In the genomic region with DNA sequence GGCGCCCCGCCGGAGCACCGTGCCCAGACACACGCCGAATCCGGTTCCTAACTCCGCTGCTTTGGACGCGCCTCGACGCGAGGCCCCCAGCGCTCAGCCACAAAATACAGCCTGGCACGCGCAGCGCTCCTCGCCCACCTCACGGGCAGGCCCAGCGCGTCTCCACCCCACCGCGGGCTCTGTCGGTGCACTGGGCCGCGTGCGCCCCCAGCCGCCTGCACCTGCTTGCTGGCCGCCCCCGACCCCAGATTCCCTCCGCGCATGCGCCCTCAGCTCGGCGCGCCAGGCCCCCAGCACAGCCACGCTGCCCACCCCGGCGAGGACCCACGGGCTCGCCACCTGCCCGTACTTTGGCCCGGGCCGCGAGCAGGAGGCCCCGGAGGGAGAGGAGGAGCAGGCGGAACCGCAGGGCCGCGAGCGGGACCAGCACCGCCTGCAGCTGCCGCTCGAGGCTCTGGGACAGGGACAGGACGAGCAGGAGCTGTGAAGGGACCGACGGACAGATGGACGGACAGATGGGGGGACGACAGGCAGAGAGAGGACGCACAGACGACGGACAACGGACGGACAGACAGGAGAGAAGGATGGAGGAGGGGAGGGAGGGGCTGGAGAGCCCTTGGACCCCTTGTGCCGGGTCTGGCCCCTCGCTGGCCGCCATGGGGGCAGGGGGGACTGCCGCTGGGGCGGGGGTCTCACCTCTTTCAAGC, we compare ENCODE assay signal across 11 cellular contexts. TPM values are rescaled to one million over a fixed set of nuclear protein-coding genes. Genes with fewer than 3 reads are reported as not detected.
DNase-seq lines count a peak whose midpoint lies in the region; ATAC-seq and TF ChIP-seq lines count a peak whose summit lies in the region.
"Had no signal": no experiment of that assay in that cellular context is flagged by ENCODE, and none has a peak within 500 bp of the region (broad histone marks: within the 10 kb centered on the region; RNA-seq: fewer than 3 reads in every experiment).

No MANE protein-coding gene starts in this region.

- no peak overlapping the region for H3K4me2 ChIP-seq in GM23248 (ENCODE audit: unreplicated experiment)

- no peaks in the 10 kb centered on the region for H4K20me1 ChIP-seq in GM23248 (ENCODE audit: insufficient read depth)

- no peak overlapping the region for H2AFZ ChIP-seq in GM23248

- POLR2A ChIA-PET in CD4-positive, alpha-beta memory T cell (lab: Charles Lee; ENCODE audit: partially characterized antibody) = interaction anchor here (0.9 to 1.9 kb wide), 6 partner anchors 8 to 253 kb away, joined by 3 to 12 read pairs (median 6); a partner anchor contains a TSS

- in situ Hi-C loops in GM23248 (cut with MboI) = no loop called here
- in situ Hi-C loops in ACHN (cut with HindIII; ENCODE audit: low pct_ligation_motif_present, low pct_unique_long_range_greater_than_20kb, low sequenced_read_pairs) = no loop called here

- 70% methylated on average over 69 of the region's 69 CpGs for WGBS in ectodermal cell, 2 experiments
- 95 to 98% methylated on average over 22 to 69 of the region's 69 CpGs for WGBS in GM23248 (ENCODE audit: low coverage in 1 of 2, low lambda C conversion rate in 2 of 2, missing lambda C conversion rate in 2 of 2), 2 experiments

- no peaks in the 10 kb centered on the region for H3K36me3 ChIP-seq in CD4-positive, alpha-beta memory T cell (ENCODE audit: insufficient read depth, low read length)
- H3K36me3 ChIP-seq in ectodermal cell (ENCODE audit: control insufficient read depth, insufficient read depth, low read length) (peaks cover 9% of the 10 kb centered on the region), GM23248 (ENCODE audit: low read depth) (no peaks in the 10 kb centered on the region)

- H3K27ac ChIP-seq in CD4-positive, alpha-beta memory T cell (ENCODE audit: low read depth, low read length) = peak overlapping the region; percentile 28
- H3K27ac ChIP-seq in ectodermal cell (ENCODE audit: insufficient read depth, low read depth, low read length, poor library complexity, severe bottlenecking) (no peak overlapping the region), GM23248 (no peak overlapping the region)
- H3K27ac ChIP-seq: brain microvascular endothelial cell had no signal

- peak overlapping the region in 1 of 7 donors; percentile 18 for H3K27ac Mint-ChIP-seq in CD4-positive, alpha-beta memory T cell
- H3K27ac Mint-ChIP-seq in IgD-negative memory B cell = no peak overlapping the region
- H3K27ac Mint-ChIP-seq in natural killer cell = no peak overlapping the region

- CTCF ChIA-PET in CD4-positive, alpha-beta memory T cell (lab: Charles Lee; ENCODE audit: partially characterized antibody) = no interaction called here

- H3K27me3 Mint-ChIP-seq in CD4-positive, alpha-beta memory T cell = no peaks in the 10 kb centered on the region
- H3K27me3 Mint-ChIP-seq in IgD-negative memory B cell = peaks cover 19% of the 10 kb centered on the region
- no peaks in the 10 kb centered on the region for H3K27me3 Mint-ChIP-seq in natural killer cell (ENCODE audit: low read depth in 2 of 2)

- ATAC-seq in natural killer cell = peak; percentile 25 to 35 (median 26)
- ATAC-seq in GM21619 (IDR thresholded peaks at IDR 0.05; ENCODE audit: unreplicated experiment) = no peak

- 0 out of 2 replicates have a peak, but pooled peaks cover 12% of the 10 kb centered on the region for H3F3A ChIP-seq in GM23248 (ENCODE audit: insufficient read depth)

- intact Hi-C loops in CD4-positive, alpha-beta memory T cell (cut with micrococcal nuclease) = no loop called here
- intact Hi-C loops in natural killer cell (cut with micrococcal nuclease) = no loop called here

- H3K9me2 ChIP-seq in GM23248 (ENCODE audit: insufficient read depth) = no peaks in the 10 kb centered on the region

- no peaks in the 10 kb centered on the region for H3K27me3 ChIP-seq in CD4-positive, alpha-beta memory T cell (ENCODE audit: insufficient read depth, low read length)
- H3K27me3 ChIP-seq in ectodermal cell (ENCODE audit: control insufficient read depth, insufficient read depth, low read length, poor library complexity, severe bottlenecking) (peaks cover 12% of the 10 kb centered on the region), GM23248 (replicated peaks; ENCODE audit: insufficient read depth) (no peaks in the 10 kb centered on the region)
- H3K27me3 ChIP-seq: brain microvascular endothelial cell had no signal

- H3K36me3 Mint-ChIP-seq in CD4-positive, alpha-beta memory T cell = peaks cover 0 to 3% of the 10 kb centered on the region in 2 donors
- no peaks in the 10 kb centered on the region for H3K36me3 Mint-ChIP-seq in IgD-negative memory B cell
- H3K36me3 Mint-ChIP-seq in natural killer cell = no peaks in the 10 kb centered on the region

- no peaks in the 10 kb centered on the region for H3K9me3 ChIP-seq in CD4-positive, alpha-beta memory T cell (ENCODE audit: control insufficient read depth in 1 of 2, low read length in 2 of 2)
- H3K9me3 ChIP-seq in ectodermal cell (ENCODE audit: control insufficient read depth, low read length) (no peaks in the 10 kb centered on the region), GM23248 (ENCODE audit: low read depth) (no peaks in the 10 kb centered on the region)

- DNase-seq in CD4-positive, alpha-beta memory T cell = no peak
- DNase-seq in natural killer cell = no peak
- no peak for DNase-seq in GM23248
- no peak for DNase-seq in ACHN
- no peak for DNase-seq in cerebellar cortex (ENCODE audit: low spot score)
- DNase-seq: brain microvascular endothelial cell, foreskin melanocyte, NCI-H2029 treated with DMSO at 0.1 percent for 48 hours had no signal

- peaks cover 6 to 32% (median 19%) of the 10 kb centered on the region in 4 donors for H3K4me1 Mint-ChIP-seq in CD4-positive, alpha-beta memory T cell
- H3K4me1 Mint-ChIP-seq in IgD-negative memory B cell (peaks cover 0 to 8% (median 5%) of the 10 kb centered on the region in 3 donors), natural killer cell (peaks cover 10 to 28% of the 10 kb centered on the region in 2 donors)

- H3K4me3 Mint-ChIP-seq in CD4-positive, alpha-beta memory T cell = peak overlapping the region in 5 of 8 donors; percentile 36 to 71 (median 62)
- peak overlapping the region in 3 of 4 donors; percentile 51 to 65 (median 58) for H3K4me3 Mint-ChIP-seq in IgD-negative memory B cell
- peak overlapping the region; percentile 78 for H3K4me3 Mint-ChIP-seq in natural killer cell

- no peaks in the 10 kb centered on the region for H3K79me2 ChIP-seq in GM23248 (ENCODE audit: insufficient read depth)

- H3K9ac ChIP-seq in GM23248 = no peak overlapping the region

- no peaks in the 10 kb centered on the region for H3K9me3 Mint-ChIP-seq in CD4-positive, alpha-beta memory T cell
- H3K9me3 Mint-ChIP-seq in IgD-negative memory B cell (no peaks in the 10 kb centered on the region), natural killer cell (no peaks in the 10 kb centered on the region)

- TF ChIP-seq CTCF in natural killer cell (IDR thresholded peaks at IDR 0.05) = no peak

- peak overlapping the region in 1 of 2 donors; percentile 29 for H3K4me3 ChIP-seq in CD4-positive, alpha-beta memory T cell (ENCODE audit: low read length in 2 of 2)
- H3K4me3 ChIP-seq in ectodermal cell (ENCODE audit: insufficient read depth, low read depth, low read length) (peak overlapping the region; percentile 16), GM23248 (no peak overlapping the region)

- H3K4me1 ChIP-seq in CD4-positive, alpha-beta memory T cell (ENCODE audit: insufficient read depth, low read length) = peaks cover 25% of the 10 kb centered on the region
- peaks cover 9% of the 10 kb centered on the region for H3K4me1 ChIP-seq in ectodermal cell (ENCODE audit: control insufficient read depth, insufficient read depth, low read length)
- no peaks in the 10 kb centered on the region for H3K4me1 ChIP-seq in GM23248 (ENCODE audit: insufficient read depth)

RNA-seq across cellular contexts. Expression of a gene that starts 5.4 kb away (rescaled TPM):
- total RNA-seq in CD4-positive, alpha-beta memory T cell = 10 to 100 TPM; 17.7 to 21.5 TPM
- polyA plus RNA-seq in CD4-positive, alpha-beta memory T cell = under 1 TPM in 1 of 2 donors, not detected in 1; 0.11 TPM
- polyA plus RNA-seq in IgD-negative memory B cell (not detected), GM23248 (2016; fragmentation: Nextera tagmentation; extraction: Ambion mirVana) (0.52 and 0.61 TPM in 2 replicates)
- polyA plus RNA-seq in ectodermal cell (2013, experiment 1 of 4) = 31.4 TPM
- 32.5 TPM for polyA plus RNA-seq in ectodermal cell (2013, experiment 2 of 4)
- polyA plus RNA-seq in ectodermal cell (2013, experiment 3 of 4) = 26.4 TPM
- polyA plus RNA-seq in ectodermal cell (2013, experiment 4 of 4) = 29.6 TPM
- total RNA-seq in natural killer cell = 10 to 100 TPM; 18.5 to 24.7 (median 19.1) TPM
- 2.8 and 4.0 TPM in 2 replicates for total RNA-seq in GM23248 (2014; rRNA removed; shearing (Covaris generic))

RNA-seq across cellular contexts. Expression of a gene that starts 8.1 kb away (rescaled TPM):
- total RNA-seq in CD4-positive, alpha-beta memory T cell = 10 to 100 TPM; 53.7 to 58.4 TPM
- 10 to 100 TPM in 1 of 2 donors, 1 to 10 TPM in 1; 6.4 to 12.7 TPM for polyA plus RNA-seq in CD4-positive, alpha-beta memory T cell
- polyA plus RNA-seq in IgD-negative memory B cell (11.1 TPM), GM23248 (2016; fragmentation: Nextera tagmentation; extraction: Ambion mirVana) (7.6 and 7.9 TPM in 2 replicates)
- polyA plus RNA-seq in ectodermal cell (2013, experiment 1 of 4) = 44.9 TPM
- polyA plus RNA-seq in ectodermal cell (2013, experiment 2 of 4) = 39.2 TPM
- polyA plus RNA-seq in ectodermal cell (2013, experiment 3 of 4) = 34.0 TPM
- polyA plus RNA-seq in ectodermal cell (2013, experiment 4 of 4) = 37.9 TPM
- 10 to 100 TPM; 21.6 to 33.0 (median 27.7) TPM for total RNA-seq in natural killer cell
- total RNA-seq in GM23248 (2014; rRNA removed; shearing (Covaris generic)) = 11.4 and 14.8 TPM in 2 replicates

RNA-seq across cellular contexts. Expression of a gene that starts 19.9 kb away (rescaled TPM):
- 10 to 100 TPM; 36.4 to 42.6 TPM for total RNA-seq in CD4-positive, alpha-beta memory T cell
- polyA plus RNA-seq in CD4-positive, alpha-beta memory T cell = 10 to 100 TPM; 31.6 to 42.6 TPM
- polyA plus RNA-seq in IgD-negative memory B cell (38.6 TPM), GM23248 (2016; fragmentation: Nextera tagmentation; extraction: Ambion mirVana) (87.8 and 96.9 TPM in 2 replicates)
- 47.9 TPM for polyA plus RNA-seq in ectodermal cell (2013, experiment 1 of 4)
- polyA plus RNA-seq in ectodermal cell (2013, experiment 2 of 4) = 48.5 TPM
- 41.1 TPM for polyA plus RNA-seq in ectodermal cell (2013, experiment 3 of 4)
- polyA plus RNA-seq in ectodermal cell (2013, experiment 4 of 4) = 43.9 TPM
- total RNA-seq in natural killer cell = 10 to 100 TPM; 32.2 to 42.5 (median 37.7) TPM
- 10.9 and 40.8 TPM in 2 replicates for total RNA-seq in GM23248 (2014; rRNA removed; shearing (Covaris generic))

RNA-seq across cellular contexts. Expression of a gene that starts 23.5 kb away (rescaled TPM):
- total RNA-seq in CD4-positive, alpha-beta memory T cell = 10 to 100 TPM; 69.4 to 74.1 TPM
- 100 to 1,000 TPM; 231 to 250 TPM for polyA plus RNA-seq in CD4-positive, alpha-beta memory T cell
- polyA plus RNA-seq in IgD-negative memory B cell (218 TPM), GM23248 (2016; fragmentation: Nextera tagmentation; extraction: Ambion mirVana) (74.5 and 78.8 TPM in 2 replicates)
- 47.0 TPM for polyA plus RNA-seq in ectodermal cell (2013, experiment 1 of 4)
- polyA plus RNA-seq in ectodermal cell (2013, experiment 2 of 4) = 48.2 TPM
- 56.2 TPM for polyA plus RNA-seq in ectodermal cell (2013, experiment 3 of 4)
- 66.2 TPM for polyA plus RNA-seq in ectodermal cell (2013, experiment 4 of 4)
- 10 to 100 TPM; 26.9 to 40.8 (median 39.4) TPM for total RNA-seq in natural killer cell
- 14.7 and 23.0 TPM in 2 replicates for total RNA-seq in GM23248 (2014; rRNA removed; shearing (Covaris generic))

RNA-seq across cellular contexts. Expression of a gene that starts 26.0 kb away (rescaled TPM):
- 10 to 100 TPM in 1 of 2 experiments, 1 to 10 TPM in 1; 9.3 to 10.1 TPM for total RNA-seq in CD4-positive, alpha-beta memory T cell
- polyA plus RNA-seq in CD4-positive, alpha-beta memory T cell = 1 to 10 TPM; 6.0 to 7.9 TPM
- 8.5 TPM for polyA plus RNA-seq in IgD-negative memory B cell
- 12.9 TPM for polyA plus RNA-seq in ectodermal cell (2013, experiment 1 of 4)
- polyA plus RNA-seq in ectodermal cell (2013, experiment 2 of 4) = 12.1 TPM
- polyA plus RNA-seq in ectodermal cell (2013, experiment 3 of 4) = 8.8 TPM
- polyA plus RNA-seq in ectodermal cell (2013, experiment 4 of 4) = 11.1 TPM
- total RNA-seq in natural killer cell = 1 to 10 TPM; 7.5 to 10.0 (median 9.7) TPM
- total RNA-seq in GM23248 (2014; rRNA removed; shearing (Covaris generic)) = 10.9 and 19.1 TPM in 2 replicates
- polyA plus RNA-seq in GM23248 (2016; fragmentation: Nextera tagmentation; extraction: Ambion mirVana) = 8.7 and 9.1 TPM in 2 replicates
